In the genomic region with DNA sequence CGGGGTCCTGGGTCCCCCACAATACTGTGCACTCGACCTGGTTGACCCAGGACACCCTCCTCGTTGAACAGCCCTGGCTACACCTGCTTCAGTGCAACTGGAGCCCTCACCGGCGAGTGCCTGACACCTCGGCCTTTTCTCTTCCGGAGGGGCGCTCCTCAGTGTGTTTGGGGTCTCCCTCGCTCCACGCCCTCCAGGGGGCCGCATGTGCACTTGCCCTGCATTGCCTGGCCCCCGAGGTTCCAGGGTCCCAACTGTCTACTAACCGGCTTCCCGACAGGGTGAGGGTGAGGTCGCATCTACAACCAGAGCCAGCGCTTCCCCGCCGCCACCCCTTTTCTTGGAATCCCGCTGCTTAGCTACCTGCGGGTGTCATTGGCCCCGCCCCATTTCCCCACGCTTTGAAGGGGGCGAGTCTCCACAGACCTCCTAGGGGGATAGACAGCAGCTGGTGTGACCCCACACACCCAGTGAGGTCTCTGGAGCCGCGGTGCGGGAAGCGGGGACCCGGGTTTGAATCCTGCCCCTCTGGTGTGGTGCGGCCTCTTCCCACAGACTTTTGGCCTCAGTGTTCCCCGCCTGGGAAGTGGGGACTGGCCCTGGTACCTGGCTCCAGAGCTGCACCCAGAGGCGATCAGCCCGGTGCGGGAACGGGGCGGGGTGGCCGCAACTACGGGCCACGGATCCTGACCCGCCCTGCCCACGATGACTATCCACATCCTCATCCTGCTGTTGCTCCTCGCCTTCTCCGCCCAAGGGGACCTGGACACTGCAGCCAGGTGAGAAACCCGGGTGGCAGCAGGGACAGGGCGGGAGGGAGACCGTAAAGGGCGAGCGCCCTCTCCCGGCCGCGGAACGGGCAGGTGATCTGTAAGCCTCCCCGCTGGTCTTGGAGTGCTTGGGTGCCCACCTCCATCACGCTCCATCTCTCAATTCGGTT, we compare ENCODE assay signal across 8 cellular contexts. TPM values are rescaled to one million over a fixed set of nuclear protein-coding genes. Genes with fewer than 3 reads are reported as not detected.
DNase-seq lines count a peak whose midpoint lies in the region; ATAC-seq and TF ChIP-seq lines count a peak whose summit lies in the region.

A gene with protein sequence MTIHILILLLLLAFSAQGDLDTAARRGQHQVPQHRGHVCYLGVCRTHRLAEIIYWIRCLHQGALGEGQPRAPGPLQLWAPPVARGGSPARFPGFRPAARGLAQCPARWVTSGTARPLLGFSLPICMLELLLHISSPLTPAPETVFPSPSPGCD (plus strand): TSS at position 462 of the 940 bp plus-strand sequence. CDS start 244 bp downstream, at position 706.

- intact Hi-C loops in tibial artery (cut with DNase I; ENCODE audit: low total_unique reads): no loop called here

- H3K27ac ChIP-seq in mesodermal cell (ENCODE audit: low read depth, low read length, severe bottlenecking): no peak within 1 kb of the TSS
- H3K27ac ChIP-seq in tibial artery: peak within 1 kb of the TSS; percentile 29 to 54

- H3K36me3 Mint-ChIP-seq in HFFc6 (ENCODE audit: low read depth) (peaks cover 15% of the 10 kb centered on the region), T-helper 17 cell (ENCODE audit: low read depth) (peaks cover 8% of the 10 kb centered on the region)

- 95 to 96% methylated on average over 40 to 53 of the region's 54 CpGs for WGBS in mesodermal cell (ENCODE audit: insufficient coverage in 2 of 2), 2 experiments

- peak within 1 kb of the TSS; percentile 91 for H3K4me3 Mint-ChIP-seq in HFFc6
- peak within 1 kb of the TSS; percentile 96 for H3K4me3 Mint-ChIP-seq in T-helper 17 cell

- H3K9me3 Mint-ChIP-seq in HFFc6: no peaks in the 10 kb centered on the region; the same call in 1 of the 2 replicates

- H3K4me1 ChIP-seq in mesodermal cell (ENCODE audit: control insufficient read depth, insufficient read depth, low read length, poor library complexity, severe bottlenecking) (peaks cover 5% of the 10 kb centered on the region), tibial artery (peaks cover 0 to 31% (median 25%) of the 10 kb centered on the region in 4 donors)

- TF ChIP-seq CTCF in AG09319 (IDR thresholded peaks at IDR 0.05; ENCODE audit: low read depth, low read length) (peak; percentile 63), HFFc6 (IDR thresholded peaks at IDR 0.05) (peak; percentile 78), tibial artery (IDR thresholded peaks at IDR 0.05) (peak; percentile 38 to 41)

- H3K4me1 Mint-ChIP-seq in HFFc6 (ENCODE audit: low read depth): peaks cover 22% of the 10 kb centered on the region
- H3K4me1 Mint-ChIP-seq in T-helper 17 cell: peaks cover 32% of the 10 kb centered on the region

- H3K9me3 ChIP-seq in T-helper 17 cell (ENCODE audit: control insufficient read depth, low read length, poor library complexity, severe bottlenecking) (no peaks in the 10 kb centered on the region), mesodermal cell (ENCODE audit: control insufficient read depth, low read length) (no peaks in the 10 kb centered on the region), tibial artery (no peaks in the 10 kb centered on the region)

- peak; percentile 62 for ATAC-seq in T-helper 17 cell

- peaks cover 0 to 23% of the 10 kb centered on the region in 2 donors for H3K27me3 ChIP-seq in tibial artery

- H3K27me3 Mint-ChIP-seq in HFFc6 (ENCODE audit: insufficient read depth) (peaks cover 10% of the 10 kb centered on the region), T-helper 17 cell (peaks cover 13% of the 10 kb centered on the region)

- H3K36me3 ChIP-seq in mesodermal cell (ENCODE audit: control insufficient read depth, insufficient read depth, low read length): peaks cover 50% of the 10 kb centered on the region
- peaks cover 20 to 39% (median 36%) of the 10 kb centered on the region in 3 donors for H3K36me3 ChIP-seq in tibial artery

- no peak for DNase-seq in AG09319 (ENCODE audit: extremely low read depth, low read depth)
- no peak for DNase-seq in HFFc6
- peak in 1 of 3 donors; percentile 44 for DNase-seq in T-helper 17 cell
- peak; percentile 9 for DNase-seq in effector CD8-positive, alpha-beta T cell (lab: John Stamatoyannopoulos, UW)
- DNase-seq in tibial artery: no peak
- no peak for DNase-seq in NCI-H524 treated with DMSO at 0.1 percent for 48 hours (lab: John Stamatoyannopoulos, UW)
- no peak for DNase-seq in erythroblast (lab: John Stamatoyannopoulos, UW)

- H3K27ac Mint-ChIP-seq in HFFc6 (peak within 1 kb of the TSS; percentile 81), T-helper 17 cell (peak within 1 kb of the TSS; percentile 93)

- no peak for TF ChIP-seq POLR2A in erythroblast (IDR thresholded peaks at IDR 0.05; ENCODE audit: low read length)

- H3K4me3 ChIP-seq in mesodermal cell (ENCODE audit: extremely low read depth, insufficient read depth, low read length, poor library complexity, severe bottlenecking) (peak within 1 kb of the TSS; percentile 41), tibial artery (peak within 1 kb of the TSS; percentile 46 to 54)

RNA-seq across cellular contexts. Expression of the gene that starts here (rescaled TPM):
- total RNA-seq in HFFc6 (2021; fragmentation: NEBNext Ultra II Directional; extraction: Animal tissue kit (Norgen Biotek cat#: 25700)): under 1 TPM; 0.74 to 0.99 (median 0.87) TPM
- 1 to 10 TPM; 2.8 to 2.9 TPM for total RNA-seq in T-helper 17 cell
- polyA plus RNA-seq in mesodermal cell (2013, experiment 1 of 2): 2.8 TPM
- polyA plus RNA-seq in mesodermal cell (2013, experiment 2 of 2): 3.0 TPM
